In the genomic region with DNA sequence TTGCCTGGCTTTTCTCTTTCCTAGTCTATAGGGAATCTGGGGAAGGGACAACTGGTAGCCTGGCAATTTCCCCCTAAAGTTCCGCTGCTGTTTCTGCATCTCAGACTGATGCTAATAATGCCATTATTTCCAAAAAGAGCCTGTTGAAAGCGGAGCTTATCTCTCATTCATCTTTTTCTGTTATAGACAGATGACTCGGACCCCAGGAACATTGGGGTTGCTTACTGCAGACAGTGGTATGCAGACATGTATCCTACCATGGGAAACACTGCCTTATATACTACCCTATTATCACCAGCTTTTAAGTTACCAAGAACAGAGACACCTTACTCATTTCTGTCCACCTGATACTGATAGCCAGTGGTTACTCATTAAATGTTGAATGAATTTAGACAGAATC, we compare ENCODE assay signal across 33 cellular contexts.
"Had no signal": no experiment of that assay in that cellular context is flagged by ENCODE, and none has a peak within 500 bp of the region (broad histone marks: within the 10 kb centered on the region; RNA-seq: fewer than 3 reads in every experiment).

No MANE protein-coding gene starts in this region.

- H3K9me3 ChIP-seq: ascending aorta, body of pancreas, Peyer's patch had no signal

- H3K27ac ChIP-seq: ascending aorta, body of pancreas, Peyer's patch, WERI-Rb-1 had no signal

- ATAC-seq: activated CD8-positive, alpha-beta memory T cell treated with anti-CD3 and anti-CD28 coated beads, Interleukin-2, amount 10 ng/mL, durations not matched to agents 7 days and 5 days; activated naive CD8-positive, alpha-beta T cell treated with anti-CD3 and anti-CD28 coated beads, Interleukin-2, amount 50 U/mL, for 24 hours; body of pancreas; PC-3; Right ventricle myocardium inferior had no signal

- FAIRE-seq: bronchial epithelial cell, colon had no signal

- H3K27me3 ChIP-seq: ascending aorta, body of pancreas, Peyer's patch had no signal

- H3K4me3 ChIP-seq: ascending aorta, body of pancreas, Peyer's patch had no signal

- DNase-seq: activated CD4-positive, alpha-beta memory T cell treated with anti-CD3 and anti-CD28 coated beads, Interleukin-2, amount 10 ng/mL, durations not matched to agents 7 days and 5 days; activated CD4-positive, alpha-beta T cell treated with anti-CD3 and anti-CD28 coated beads for 1 hour; activated CD4-positive, alpha-beta T cell treated with anti-CD3 and anti-CD28 coated beads for 48 hours; activated CD4-positive, CD25-positive, alpha-beta regulatory T cell; activated CD8-positive, alpha-beta memory T cell treated with anti-CD3 and anti-CD28 coated beads for 24 hours; activated CD8-positive, alpha-beta memory T cell treated with anti-CD3 and anti-CD28 coated beads, Interleukin-2, amount 10 ng/mL, durations not matched to agents 7 days and 5 days; activated CD8-positive, alpha-beta memory T cell treated with anti-CD3 and anti-CD28 coated beads, Interleukin-2, amount 50 U/mL, for 48 hours; activated effector memory CD4-positive, alpha-beta T cell treated with Interleukin-2 at 50 U/mL for 16 hours; activated naive CD4-positive, alpha-beta T cell treated with anti-CD3 and anti-CD28 coated beads, Interleukin-2, amount 10 ng/mL, durations not matched to agents 7 days and 5 days; activated naive CD8-positive, alpha-beta T cell treated with anti-CD3 and anti-CD28 coated beads, Interleukin-2, amount 50 U/mL, for 24 hours; activated T-cell treated with anti-CD3 and anti-CD28 coated beads, Interleukin-2, amount 50 U/mL, for 48 hours; amniotic stem cell; body of pancreas; central memory CD4-positive, alpha-beta T cell; Karpas-422; NCI-H1105; NCI-H1417 treated with DMSO at 0.1 percent for 48 hours; NCI-H187 treated with DMSO at 0.1 percent for 48 hours; NCI-H2081; NCI-H226; NCI-H446 treated with DMSO at 0.1 percent for 48 hours; NCI-H524; NCI-H69; PC-3; Peyer's patch; RPMI8226; SIG-M5; T1000; WERI-Rb-1 had no signal

- H3K4me1 ChIP-seq: ascending aorta, Peyer's patch had no signal
